ENCODE assay signal across 16 cellular contexts in the genomic region with DNA sequence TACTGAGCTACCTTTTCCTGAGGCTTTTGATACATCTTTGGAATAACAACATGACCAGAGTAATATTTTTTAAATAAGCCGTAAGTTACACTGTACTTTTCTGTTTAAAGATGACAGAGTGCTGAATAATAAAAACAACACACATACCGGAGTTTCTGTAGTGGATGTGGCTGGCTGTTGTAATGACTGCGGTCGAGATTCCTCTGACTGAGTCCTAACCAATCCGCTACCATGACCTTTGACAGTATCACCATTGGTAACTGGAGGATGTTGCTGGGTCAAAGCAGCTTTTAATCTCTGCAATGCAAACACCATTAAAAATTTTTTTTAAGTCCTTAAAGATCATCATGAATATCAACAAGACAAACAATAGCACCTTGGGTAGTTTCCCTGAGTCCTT.
A peak's percentile ranks its signal among the peaks of the same experiment; 100 is the strongest.
DNase-seq lines count a peak whose midpoint lies in the region; ATAC-seq and TF ChIP-seq lines count a peak whose summit lies in the region.
"Had no signal": no experiment of that assay in that cellular context is flagged by ENCODE, and none has a peak within 500 bp of the region (broad histone marks: within the 10 kb centered on the region; RNA-seq: fewer than 3 reads in every experiment).

No MANE protein-coding gene starts in this region.

- H3K4me3 ChIP-seq in AG10803 (ENCODE audit: low read length), result no peak overlapping the region
- H3K4me3 ChIP-seq in astrocyte of the spinal cord (ENCODE audit: low read depth, low read length), result no peak overlapping the region
- H3K4me3 ChIP-seq: body of pancreas, heart left ventricle, prostate gland had no signal

- H3K4me3 Mint-ChIP-seq in T-helper 17 cell, result no peak overlapping the region
- H3K4me3 Mint-ChIP-seq: activated CD8-positive, alpha-beta T cell treated with anti-CD3 and anti-CD28 coated beads for 36 hours; B cell had no signal

- no peak for ATAC-seq in HG03457 (IDR thresholded peaks at IDR 0.05; ENCODE audit: unreplicated experiment)
- no peak for ATAC-seq in T-helper 17 cell
- ATAC-seq: activated CD8-positive, alpha-beta T cell treated with anti-CD3 and anti-CD28 coated beads for 36 hours; body of pancreas; heart left ventricle; left cardiac atrium had no signal

- no peaks in the 10 kb centered on the region for H3K27me3 Mint-ChIP-seq in T-helper 17 cell
- H3K27me3 Mint-ChIP-seq: activated CD8-positive, alpha-beta T cell treated with anti-CD3 and anti-CD28 coated beads for 36 hours; B cell had no signal

- H3K36me3 Mint-ChIP-seq in T-helper 17 cell (ENCODE audit: low read depth), result peaks cover 5% of the 10 kb centered on the region

- no peaks in the 10 kb centered on the region for H3K9me3 ChIP-seq in T-helper 17 cell (ENCODE audit: control insufficient read depth, low read length, poor library complexity, severe bottlenecking)
- H3K9me3 ChIP-seq: body of pancreas, heart left ventricle, prostate gland had no signal

- H3K4me1 Mint-ChIP-seq in T-helper 17 cell, result peaks cover 6% of the 10 kb centered on the region
- H3K4me1 Mint-ChIP-seq: B cell had no signal

- no peak for TF ChIP-seq CTCF in AG10803 (conservative IDR thresholded peaks at IDR 0.05; ENCODE audit: low read length)
- no peak for TF ChIP-seq CTCF in astrocyte of the spinal cord (IDR thresholded peaks at IDR 0.05; ENCODE audit: low read depth, low read length)

- DNase-seq in AG10803 (ENCODE audit: low read depth), result peak; percentile 35
- peak; percentile 24 for DNase-seq in HS-5 (ENCODE audit: low read depth)
- peak; percentile 93 for DNase-seq in astrocyte of the spinal cord (ENCODE audit: low read depth, low spot score)
- peak; percentile 96 for DNase-seq in iris pigment epithelial cell (ENCODE audit: low read depth)
- DNase-seq in middle frontal gyrus (ENCODE audit: extremely low spot score, low spot score), result no peak
- no peak for DNase-seq in substantia nigra (lab: John Stamatoyannopoulos, UW)
- no peak for DNase-seq in T-helper 17 cell
- DNase-seq: activated CD8-positive, alpha-beta T cell treated with anti-CD3 and anti-CD28 coated beads for 36 hours; body of pancreas; heart left ventricle; left cardiac atrium; MM.1S; SIG-M5 had no signal

- H3K27ac Mint-ChIP-seq in T-helper 17 cell, result no peak overlapping the region
- H3K27ac Mint-ChIP-seq: activated CD8-positive, alpha-beta T cell treated with anti-CD3 and anti-CD28 coated beads for 36 hours; B cell had no signal

- no peak overlapping the region for H3K27ac ChIP-seq in substantia nigra (ENCODE audit: low read depth, low read length, poor library complexity, severe bottlenecking)
- H3K27ac ChIP-seq: body of pancreas, heart left ventricle, prostate gland had no signal

- in situ Hi-C loops in astrocyte of the spinal cord (cut with HindIII; ENCODE audit: low sequenced_read_pairs), result no loop called here

Comparison
In these comparisons a context has a peak if more than half of its experiments do, and no peak if none do; other contexts are left out.
1. DNase-seq: peak in AG10803 (single experiment), HS-5 (single experiment), astrocyte of the spinal cord (single experiment) and iris pigment epithelial cell (single experiment); none in middle frontal gyrus (single experiment), substantia nigra (0 of 49) and T-helper 17 cell (0 of 3).